In genomic region chr1:51615780-51616291, GRCh38 we compare ENCODE assay signal across 16 cellular contexts. TPM values are rescaled to one million over a fixed set of nuclear protein-coding genes. Genes with fewer than 3 reads are reported as not detected.
DNase-seq lines count a peak whose midpoint lies in the region; ATAC-seq and TF ChIP-seq lines count a peak whose summit lies in the region.
"Had no signal": no experiment of that assay in that cellular context is flagged by ENCODE, and none has a peak within 500 bp of the region (broad histone marks: within the 10 kb centered on the region; RNA-seq: fewer than 3 reads in every experiment).

No MANE protein-coding gene starts in this region.

- no peak for DNase-seq in stimulated activated naive CD8-positive, alpha-beta T cell treated with anti-CD3 and anti-CD28 coated beads, Interleukin-15, amount 100 ng/mL, for 72 hours
- no peak for DNase-seq in naive thymus-derived CD8-positive, alpha-beta T cell
- DNase-seq in RKO (ENCODE audit: low spot score) (no peak), SJCRH30 (no peak), GM03348 (ENCODE audit: low spot score) (no peak)
- DNase-seq: activated CD8-positive, alpha-beta memory T cell treated with anti-CD3 and anti-CD28 coated beads for 24 hours; activated effector memory CD4-positive, alpha-beta T cell treated with Interleukin-2 at 50 U/mL for 16 hours; aorta; KBM-7; midbrain; NCI-H1105 treated with DMSO at 0.1 percent for 48 hours; NCI-H69; substantia nigra had no signal

- POLR2A ChIA-PET in naive thymus-derived CD8-positive, alpha-beta T cell (lab: Charles Lee) = interaction anchor here (0.6 kb wide), 1 partner anchor 66 kb away, joined by 4 read pairs; no protein-coding TSS in a partner anchor

- H3K36me3 ChIP-seq in SJCRH30 = no peaks in the 10 kb centered on the region; the same call in 1 of the 2 replicates

- H3K27me3 Mint-ChIP-seq in stimulated activated naive CD8-positive, alpha-beta T cell treated with anti-CD3 and anti-CD28 coated beads, Interleukin-15, Interleukin-2, amounts not matched to agents 100 ng/mL and 50 ng/mL, for 24 hours = peaks cover under 1% of the 10 kb centered on the region
- no peaks in the 10 kb centered on the region for H3K27me3 Mint-ChIP-seq in stimulated activated naive CD8-positive, alpha-beta T cell treated with anti-CD3 and anti-CD28 coated beads, Interleukin-15, amount 100 ng/mL, for 72 hours
- H3K27me3 Mint-ChIP-seq in naive thymus-derived CD8-positive, alpha-beta T cell = peaks cover 0 to 8% (median 2%) of the 10 kb centered on the region in 5 donors

- H3K27me3 ChIP-seq in SJCRH30 = 0 out of 2 replicates have a peak, but pooled peaks cover 3% of the 10 kb centered on the region

- H3K27ac Mint-ChIP-seq in stimulated activated naive CD8-positive, alpha-beta T cell treated with anti-CD3 and anti-CD28 coated beads, Interleukin-15, Interleukin-2, amounts not matched to agents 100 ng/mL and 50 ng/mL, for 24 hours = no peak overlapping the region
- no peak overlapping the region for H3K27ac Mint-ChIP-seq in stimulated activated naive CD8-positive, alpha-beta T cell treated with anti-CD3 and anti-CD28 coated beads, Interleukin-15, amount 100 ng/mL, for 72 hours
- H3K27ac Mint-ChIP-seq in naive thymus-derived CD8-positive, alpha-beta T cell = peak overlapping the region in 6 of 10 donors; percentile 42 to 98 (median 70)

- peaks cover 19% of the 10 kb centered on the region for H3K4me1 Mint-ChIP-seq in stimulated activated naive CD8-positive, alpha-beta T cell treated with anti-CD3 and anti-CD28 coated beads, Interleukin-15, Interleukin-2, amounts not matched to agents 100 ng/mL and 50 ng/mL, for 24 hours (ENCODE audit: low read depth)
- H3K4me1 Mint-ChIP-seq in stimulated activated naive CD8-positive, alpha-beta T cell treated with anti-CD3 and anti-CD28 coated beads, Interleukin-15, amount 100 ng/mL, for 72 hours = peaks cover 36% of the 10 kb centered on the region
- H3K4me1 Mint-ChIP-seq in naive thymus-derived CD8-positive, alpha-beta T cell = peaks cover 20 to 44% (median 37%) of the 10 kb centered on the region in 4 donors

- H3K4me3 Mint-ChIP-seq in stimulated activated naive CD8-positive, alpha-beta T cell treated with anti-CD3 and anti-CD28 coated beads, Interleukin-15, Interleukin-2, amounts not matched to agents 100 ng/mL and 50 ng/mL, for 24 hours = peak overlapping the region; percentile 98
- H3K4me3 Mint-ChIP-seq in stimulated activated naive CD8-positive, alpha-beta T cell treated with anti-CD3 and anti-CD28 coated beads, Interleukin-15, amount 100 ng/mL, for 72 hours = peak overlapping the region in 1 of 2 donors; percentile 99
- H3K4me3 Mint-ChIP-seq in naive thymus-derived CD8-positive, alpha-beta T cell = peak overlapping the region in 8 of 10 donors; percentile 16 to 100 (median 76)

- no peak for ATAC-seq in stimulated activated naive CD8-positive, alpha-beta T cell treated with anti-CD3 and anti-CD28 coated beads, Interleukin-15, amount 100 ng/mL, for 72 hours
- no peak for ATAC-seq in naive thymus-derived CD8-positive, alpha-beta T cell
- no peak for ATAC-seq in HG02840 (IDR thresholded peaks at IDR 0.05; ENCODE audit: low FRiP score, unreplicated experiment)

- H3K27ac ChIP-seq in VCaP (0 out of 2 replicates have a peak overlapping the region, but pooled peaks have one; percentile 67), SJCRH30 (no peak overlapping the region)

- no peaks in the 10 kb centered on the region for H3K9me3 ChIP-seq in SJCRH30 (replicated peaks)

- no peaks in the 10 kb centered on the region for H3K9me3 Mint-ChIP-seq in stimulated activated naive CD8-positive, alpha-beta T cell treated with anti-CD3 and anti-CD28 coated beads, Interleukin-15, Interleukin-2, amounts not matched to agents 100 ng/mL and 50 ng/mL, for 24 hours
- no peaks in the 10 kb centered on the region for H3K9me3 Mint-ChIP-seq in stimulated activated naive CD8-positive, alpha-beta T cell treated with anti-CD3 and anti-CD28 coated beads, Interleukin-15, amount 100 ng/mL, for 72 hours
- H3K9me3 Mint-ChIP-seq in naive thymus-derived CD8-positive, alpha-beta T cell = no peaks in the 10 kb centered on the region

- H3K4me1 ChIP-seq in SJCRH30 = peaks cover 29% of the 10 kb centered on the region

- no peaks in the 10 kb centered on the region for H3K36me3 Mint-ChIP-seq in stimulated activated naive CD8-positive, alpha-beta T cell treated with anti-CD3 and anti-CD28 coated beads, Interleukin-15, Interleukin-2, amounts not matched to agents 100 ng/mL and 50 ng/mL, for 24 hours (ENCODE audit: low read depth)
- peaks cover 0 to 6% (median 1%) of the 10 kb centered on the region in 3 donors for H3K36me3 Mint-ChIP-seq in naive thymus-derived CD8-positive, alpha-beta T cell

- TF ChIP-seq CTCF in VCaP (conservative IDR thresholded peaks at IDR 0.05) = no peak

- H3K4me3 ChIP-seq in SJCRH30 = no peak overlapping the region

RNA-seq across cellular contexts. Expression of gene OSBPL9, which starts 1.1 kb away (rescaled TPM):
- total RNA-seq in naive thymus-derived CD8-positive, alpha-beta T cell = 10 to 100 TPM; 56.9 to 58.2 TPM
- 10 to 100 TPM; 46.8 to 53.3 (median 47.4) TPM for polyA plus RNA-seq in naive thymus-derived CD8-positive, alpha-beta T cell
- total RNA-seq in SJCRH30 (2014; rRNA removed; shearing (Covaris generic)) = 144 and 147 TPM in 2 replicates

Comparison
In these comparisons a context has a peak if more than half of its experiments do, and no peak if none do; other contexts are left out.
1. H3K27ac Mint-ChIP-seq: peak in naive thymus-derived CD8-positive, alpha-beta T cell (6 of 10); none in stimulated activated naive CD8-positive, alpha-beta T cell treated with anti-CD3 and anti-CD28 coated beads, Interleukin-15, Interleukin-2, amounts not matched to agents 100 ng/mL and 50 ng/mL, for 24 hours (single experiment) and stimulated activated naive CD8-positive, alpha-beta T cell treated with anti-CD3 and anti-CD28 coated beads, Interleukin-15, amount 100 ng/mL, for 72 hours (0 of 2).